ENCODE assay signal across 8 cellular contexts in genomic region chr11:122656631-122657101, GRCh38. TPM values are rescaled to one million over a fixed set of nuclear protein-coding genes. Genes with fewer than 3 reads are reported as not detected.
DNase-seq lines count a peak whose midpoint lies in the region; ATAC-seq and TF ChIP-seq lines count a peak whose summit lies in the region.

No MANE protein-coding gene starts in this region.

- H3K4me3 ChIP-seq in DOHH2 (ENCODE audit: low read length) = peak overlapping the region; percentile 89

- peaks cover 60% of the 10 kb centered on the region for H3K4me1 ChIP-seq in DOHH2 (ENCODE audit: control insufficient read depth, low read length)

- peak; percentile 27 for DNase-seq in activated T-cell treated with anti-CD3 and anti-CD28 coated beads for 24 hours (ENCODE audit: low read depth)
- DNase-seq in fibroblast of gingiva (ENCODE audit: low read depth) = peak; percentile 50
- DNase-seq in natural killer cell = no peak
- peak; percentile 38 for DNase-seq in superior temporal gyrus (ENCODE audit: extremely low spot score)

- H3K9me3 Mint-ChIP-seq in natural killer cell = no peaks in the 10 kb centered on the region

- peak overlapping the region; percentile 45 for H3K27ac ChIP-seq in DOHH2 (ENCODE audit: low read depth, low read length)
- peak overlapping the region; percentile 96 for H3K27ac ChIP-seq in KOPT-K1 (ENCODE audit: low read depth, low read length, poor library complexity, severe bottlenecking)

- H3F3A ChIP-seq in DOHH2 (ENCODE audit: control insufficient read depth, insufficient read depth) = 0 out of 2 replicates have a peak, but pooled peaks cover 2% of the 10 kb centered on the region

- H3K9me2 ChIP-seq in DOHH2 (replicated peaks; ENCODE audit: control insufficient read depth, low read length) = no peaks in the 10 kb centered on the region

- TF ChIP-seq CTCF in DOHH2 (IDR thresholded peaks at IDR 0.05; ENCODE audit: low read depth, low read length, poor library complexity, severe bottlenecking) = peak; percentile 23
- no peak for TF ChIP-seq CTCF in natural killer cell (IDR thresholded peaks at IDR 0.05)

- peaks cover 59% of the 10 kb centered on the region for H3K79me2 ChIP-seq in DOHH2 (ENCODE audit: control insufficient read depth, low read length)

- intact Hi-C loops in natural killer cell (cut with micrococcal nuclease) = loop anchor here (2.0 to 5.0 kb wide), 2 partner anchors 41 to 98 kb away; no protein-coding TSS in a partner anchor

- H3K36me3 Mint-ChIP-seq in natural killer cell = no peaks in the 10 kb centered on the region

- H3K27me3 Mint-ChIP-seq in natural killer cell (ENCODE audit: low read depth in 2 of 2) = peaks cover 0 to 13% of the 10 kb centered on the region in 2 donors

- peak; percentile 3 to 35 (median 21) for ATAC-seq in natural killer cell
- ATAC-seq in HG02970 (IDR thresholded peaks at IDR 0.05; ENCODE audit: low FRiP score, unreplicated experiment) = no peak
- ATAC-seq in HG03280 (IDR thresholded peaks at IDR 0.05; ENCODE audit: unreplicated experiment) = no peak

- no peaks in the 10 kb centered on the region for H4K20me1 ChIP-seq in DOHH2 (ENCODE audit: control insufficient read depth, insufficient read depth, low read depth, low read length)

- H3K4me2 ChIP-seq in DOHH2 (ENCODE audit: low read length) = peak overlapping the region; percentile 78

- peak overlapping the region; percentile 96 for H3K4me3 Mint-ChIP-seq in natural killer cell

- H3K4me1 Mint-ChIP-seq in natural killer cell = peaks cover 40 to 46% of the 10 kb centered on the region in 2 donors

- no peaks in the 10 kb centered on the region for H3K27me3 ChIP-seq in DOHH2 (ENCODE audit: control insufficient read depth, low read length)

- H3K27ac Mint-ChIP-seq in natural killer cell = peak overlapping the region; percentile 58 to 88

- H3K36me3 ChIP-seq in DOHH2 (ENCODE audit: control insufficient read depth, low read length) (peaks cover 10% of the 10 kb centered on the region), KOPT-K1 (ENCODE audit: insufficient read depth, low read length) (peaks cover 24% of the 10 kb centered on the region)

- no peaks in the 10 kb centered on the region for H3K9me3 ChIP-seq in DOHH2 (ENCODE audit: control insufficient read depth, insufficient read depth, low read length)
- no peaks in the 10 kb centered on the region for H3K9me3 ChIP-seq in KOPT-K1 (ENCODE audit: insufficient read depth, low read length, poor library complexity, severe bottlenecking)

RNA-seq across cellular contexts. Expression of gene UBASH3B, which starts 1.1 kb away (rescaled TPM):
- total RNA-seq in natural killer cell = 10 to 100 TPM; 28.7 to 33.9 (median 33.5) TPM

Comparison
In these comparisons a context has a peak if more than half of its experiments do, and no peak if none do; other contexts are left out.
1. ATAC-seq: peak in natural killer cell (3 of 3); none in HG02970 (single experiment) and HG03280 (single experiment).